Comparison of ENCODE assay signal across 11 cellular contexts in the genomic region with DNA sequence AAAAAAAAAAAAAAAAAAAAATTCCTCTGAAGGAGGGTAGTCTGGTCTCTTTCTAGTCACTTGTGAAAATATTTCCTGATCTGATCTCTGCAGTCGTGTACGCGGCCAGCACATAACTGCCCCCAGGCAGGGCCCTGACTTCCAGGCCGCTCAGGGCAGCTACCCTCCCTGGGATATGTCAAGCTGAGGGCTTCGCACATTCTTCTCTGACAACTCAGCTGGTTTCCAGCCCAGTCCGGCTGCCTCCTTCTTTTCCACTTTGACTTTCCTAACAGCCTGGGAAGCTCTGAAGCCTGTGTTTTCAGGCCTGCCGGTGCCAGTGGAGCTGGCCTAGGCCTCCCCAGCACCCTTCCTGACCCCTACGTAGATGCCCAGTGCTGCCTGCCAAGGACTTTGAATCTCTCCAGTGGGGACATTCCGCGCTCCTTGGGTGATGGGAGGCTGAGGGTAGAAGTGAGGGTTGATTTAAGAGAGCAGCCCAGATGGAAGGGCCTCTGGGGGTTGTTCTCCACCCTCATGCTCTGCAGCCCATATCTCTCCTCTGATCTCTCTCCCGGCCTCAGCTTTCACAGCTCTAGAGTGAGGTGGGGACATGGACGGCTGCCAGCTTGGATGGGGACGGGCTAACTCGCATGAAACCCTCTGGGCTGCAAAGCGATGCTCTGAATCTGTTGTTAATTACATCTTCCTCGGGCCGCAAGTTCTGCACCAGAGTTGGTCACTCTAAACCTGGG. TPM values are rescaled to one million over a fixed set of nuclear protein-coding genes. Genes with fewer than 3 reads are reported as not detected.
DNase-seq lines count a peak whose midpoint lies in the region; ATAC-seq and TF ChIP-seq lines count a peak whose summit lies in the region.
"Had no signal": no experiment of that assay in that cellular context is flagged by ENCODE, and none has a peak within 500 bp of the region (broad histone marks: within the 10 kb centered on the region; RNA-seq: fewer than 3 reads in every experiment).

No MANE protein-coding gene starts in this region.

- DNase-seq in EH (ENCODE audit: low read depth) (peak; percentile 99), adipocyte (ENCODE audit: low read depth) (peak; percentile 96), heart right ventricle (peak; percentile 61 to 68), sigmoid colon (peak; percentile 95), cerebellar cortex (ENCODE audit: low spot score) (no peak), C1 segment of cervical spinal cord (lab: John Stamatoyannopoulos, UW) (no peak)
- DNase-seq: DND-41, NCI-H2227 treated with DMSO at 0.1 percent for 48 hours had no signal

- intact Hi-C loops in heart right ventricle (cut with DNase I) (no loop called here), sigmoid colon (cut with DNase I) (loop anchor here (5.0 kb wide), 3 partner anchors 190 to 495 kb away; partner anchors contain the start of gene RXRA)

- TF ChIP-seq CTCF in heart right ventricle (IDR thresholded peaks at IDR 0.05), result no peak
- no peak for TF ChIP-seq CTCF in sigmoid colon (IDR thresholded peaks at IDR 0.05)

- H3K4me1 ChIP-seq in adipocyte (ENCODE audit: control insufficient read depth, insufficient read depth, low read length) (peaks cover 56% of the 10 kb centered on the region), heart right ventricle (peaks cover 17 to 43% (median 28%) of the 10 kb centered on the region in 9 donors), sigmoid colon (peaks cover 0 to 96% (median 85%) of the 10 kb centered on the region in 4 donors)

- H3K27ac ChIP-seq in heart right ventricle (peak overlapping the region; percentile 46 to 88 (median 78)), sigmoid colon (peak overlapping the region; percentile 79 to 92 (median 90))

- H3K36me3 ChIP-seq in adipocyte (ENCODE audit: control insufficient read depth, insufficient read depth, low read length, severe bottlenecking) (peaks cover 22% of the 10 kb centered on the region), heart right ventricle (peaks cover 0 to under 1% (median 0%) of the 10 kb centered on the region in 9 donors), sigmoid colon (no peaks in the 10 kb centered on the region)

- H3K27me3 ChIP-seq in adipocyte (replicated peaks; ENCODE audit: control insufficient read depth, insufficient read depth, low read length) (no peaks in the 10 kb centered on the region), heart right ventricle (no peaks in the 10 kb centered on the region), sigmoid colon (no peaks in the 10 kb centered on the region)

- no peaks in the 10 kb centered on the region for H3K9me3 ChIP-seq in adipocyte (ENCODE audit: control insufficient read depth, low read length)
- H3K9me3 ChIP-seq in heart right ventricle, result peaks cover 0 to 14% (median 0%) of the 10 kb centered on the region in 11 donors
- H3K9me3 ChIP-seq in sigmoid colon, result no peaks in the 10 kb centered on the region

- H3K9ac ChIP-seq in adipocyte (ENCODE audit: low read length), result peak overlapping the region; percentile 69

- no peak overlapping the region for H3K4me3 ChIP-seq in adipocyte (ENCODE audit: low read length)
- H3K4me3 ChIP-seq in heart right ventricle, result no peak overlapping the region
- H3K4me3 ChIP-seq in sigmoid colon, result no peak overlapping the region

- TF ChIP-seq EP300 in sigmoid colon (IDR thresholded peaks at IDR 0.05), result peak; percentile 17 to 86 (median 74)

- no peak for TF ChIP-seq POLR2A in sigmoid colon (IDR thresholded peaks at IDR 0.05)

- ATAC-seq in heart right ventricle, result peak; percentile 81 to 95 (median 91)
- no peak for ATAC-seq in HG03097 (IDR thresholded peaks at IDR 0.05; ENCODE audit: low FRiP score, unreplicated experiment)
- ATAC-seq in HG03139 (IDR thresholded peaks at IDR 0.05; ENCODE audit: unreplicated experiment), result no peak
- ATAC-seq: WTC11 had no signal

- 28 to 44% methylated on average over 17 of the region's 17 CpGs for WGBS in heart right ventricle, 2 donors
- WGBS in sigmoid colon, 2 donors, result 69 to 76% methylated on average over 17 of the region's 17 CpGs

RNA-seq across cellular contexts. Expression of gene COL5A1, which starts 20.7 kb away (rescaled TPM):
- total RNA-seq in heart right ventricle (10 to 100 TPM in 7 of 10 donors, 1 to 10 TPM in 3; 8.1 to 60.0 (median 12.2) TPM), sigmoid colon (100 to 1,000 TPM in 1 of 4 donors, 10 to 100 TPM in 3; 24.2 to 168 (median 59.4) TPM)
- polyA plus RNA-seq in heart right ventricle (10 to 100 TPM; 13.8 to 19.7 TPM), sigmoid colon (10 to 100 TPM in 1 of 3 donors, 1 to 10 TPM in 2; 4.2 to 13.2 (median 4.4) TPM)

Comparison
In these comparisons a context has a peak if more than half of its experiments do, and no peak if none do; other contexts are left out.
1. DNase-seq: peak in EH (single experiment), adipocyte (single experiment), heart right ventricle (2 of 2) and sigmoid colon (single experiment); none in cerebellar cortex (single experiment) and C1 segment of cervical spinal cord (0 of 14).
2. ATAC-seq: peak in heart right ventricle (8 of 8); none in HG03097 (single experiment) and HG03139 (single experiment).